Comparison of ENCODE assay signal across 8 cellular contexts in genomic region chr11:8593455-8593854, GRCh38. TPM values are rescaled to one million over a fixed set of nuclear protein-coding genes. Genes with fewer than 3 reads are reported as not detected.
DNase-seq lines count a peak whose midpoint lies in the region; ATAC-seq and TF ChIP-seq lines count a peak whose summit lies in the region.

No MANE protein-coding gene starts in this region.

- ATAC-seq in GM19452 (IDR thresholded peaks at IDR 0.05; ENCODE audit: unreplicated experiment) (peak; percentile 14), GM18870 (IDR thresholded peaks at IDR 0.05; ENCODE audit: unreplicated experiment) (no peak)

- peak overlapping the region; percentile 93 for H3K4me2 ChIP-seq in Loucy (ENCODE audit: low read depth, low read length, poor library complexity, severe bottlenecking)

- H3K9ac ChIP-seq in Loucy (ENCODE audit: low read depth, low read length, poor library complexity, severe bottlenecking), result peak overlapping the region; percentile 85
- no peak overlapping the region for H3K9ac ChIP-seq in rectal smooth muscle tissue (ENCODE audit: low read length)

- no peak for TF ChIP-seq CTCF in AG04450 (IDR thresholded peaks at IDR 0.05; ENCODE audit: low read depth, low read length)
- no peak for TF ChIP-seq CTCF in Loucy (conservative IDR thresholded peaks at IDR 0.05; ENCODE audit: low read length)
- TF ChIP-seq CTCF in fibroblast of mammary gland (conservative IDR thresholded peaks at IDR 0.05; ENCODE audit: control insufficient read depth, insufficient read depth, low read depth, low read length), result no peak

- H3K79me2 ChIP-seq in Loucy (ENCODE audit: insufficient read depth, low read length), result peaks cover 25% of the 10 kb centered on the region; the same call in 1 of the 2 replicates

- H2AFZ ChIP-seq in Loucy (ENCODE audit: low read length), result peak overlapping the region; percentile 95

- H4K20me1 ChIP-seq in Loucy (ENCODE audit: insufficient read depth, low read length, poor library complexity, severe bottlenecking), result no peaks in the 10 kb centered on the region

- H3F3A ChIP-seq in Loucy (ENCODE audit: low read depth), result no peaks in the 10 kb centered on the region

- CTCF ChIA-PET in AG04450 (lab: Charles Lee), result interaction anchor here (1.5 kb wide), 1 partner anchor 330 kb away, joined by 3 read pairs; the partner anchor contains the start of gene LMO1

- POLR2A ChIA-PET in AG04450 (lab: Yijun Ruan, JAX), result interaction anchor here (1.2 kb wide), 1 partner anchor 11 kb away, joined by 3 read pairs; no protein-coding TSS in a partner anchor

- no peaks in the 10 kb centered on the region for H3K36me3 ChIP-seq in Loucy (ENCODE audit: insufficient read depth, low read length)
- H3K36me3 ChIP-seq in rectal smooth muscle tissue (ENCODE audit: control insufficient read depth, insufficient read depth, low read length), result no peaks in the 10 kb centered on the region

- DNase-seq in AG04450 (ENCODE audit: low read depth, low spot score) (no peak), fibroblast of mammary gland (ENCODE audit: low read depth) (no peak), NCI-H187 treated with DMSO at 0.1 percent for 48 hours (lab: John Stamatoyannopoulos, UW) (no peak), islet precursor cell (no peak)

- H3K4me1 ChIP-seq in Loucy (ENCODE audit: insufficient read depth, low read length, poor library complexity, severe bottlenecking) (peaks cover 32% of the 10 kb centered on the region), rectal smooth muscle tissue (ENCODE audit: control insufficient read depth, insufficient read depth, low read length) (peaks cover 7% of the 10 kb centered on the region)

- H3K9me2 ChIP-seq in Loucy (replicated peaks; ENCODE audit: low read depth, low read length), result no peaks in the 10 kb centered on the region

- H3K4me3 ChIP-seq in AG04450 (ENCODE audit: low read depth, low read length), result peak overlapping the region; percentile 67
- H3K4me3 ChIP-seq in Loucy (ENCODE audit: low read length, poor library complexity, severe bottlenecking), result peak overlapping the region; percentile 91
- peak overlapping the region; percentile 48 for H3K4me3 ChIP-seq in fibroblast of mammary gland (ENCODE audit: control insufficient read depth, low read depth, low read length)
- H3K4me3 ChIP-seq in rectal smooth muscle tissue (ENCODE audit: low read length), result peak overlapping the region; percentile 71

- H3K27me3 ChIP-seq in AG04450 (ENCODE audit: control insufficient read depth, insufficient read depth, low read length), result no peaks in the 10 kb centered on the region
- H3K27me3 ChIP-seq in Loucy (ENCODE audit: insufficient read depth, low read length, poor library complexity, severe bottlenecking), result no peaks in the 10 kb centered on the region
- no peaks in the 10 kb centered on the region for H3K27me3 ChIP-seq in rectal smooth muscle tissue (ENCODE audit: control insufficient read depth, insufficient read depth, low read length)

- H3K27ac ChIP-seq in AG04450 (ENCODE audit: low read depth, low read length), result no peak overlapping the region
- no peak overlapping the region for H3K27ac ChIP-seq in rectal smooth muscle tissue (ENCODE audit: low read depth, low read length)

- no peaks in the 10 kb centered on the region for H3K9me3 ChIP-seq in AG04450 (ENCODE audit: control insufficient read depth, insufficient read depth, low read length)
- no peaks in the 10 kb centered on the region for H3K9me3 ChIP-seq in Loucy (ENCODE audit: insufficient read depth, low read depth, low read length)

RNA-seq across cellular contexts. Expression of gene STK33, which starts 0.6 kb away (rescaled TPM):
- 5.9 and 8.3 TPM in 2 replicates for polyA plus RNA-seq in AG04450 (2011; rRNA removed)
- 2.4 and 4.1 TPM in 2 replicates for polyA minus RNA-seq in AG04450 (2011; rRNA and poly(A)+ RNA removed)
